Comparison of ENCODE assay signal across 8 cellular contexts in the genomic region with DNA sequence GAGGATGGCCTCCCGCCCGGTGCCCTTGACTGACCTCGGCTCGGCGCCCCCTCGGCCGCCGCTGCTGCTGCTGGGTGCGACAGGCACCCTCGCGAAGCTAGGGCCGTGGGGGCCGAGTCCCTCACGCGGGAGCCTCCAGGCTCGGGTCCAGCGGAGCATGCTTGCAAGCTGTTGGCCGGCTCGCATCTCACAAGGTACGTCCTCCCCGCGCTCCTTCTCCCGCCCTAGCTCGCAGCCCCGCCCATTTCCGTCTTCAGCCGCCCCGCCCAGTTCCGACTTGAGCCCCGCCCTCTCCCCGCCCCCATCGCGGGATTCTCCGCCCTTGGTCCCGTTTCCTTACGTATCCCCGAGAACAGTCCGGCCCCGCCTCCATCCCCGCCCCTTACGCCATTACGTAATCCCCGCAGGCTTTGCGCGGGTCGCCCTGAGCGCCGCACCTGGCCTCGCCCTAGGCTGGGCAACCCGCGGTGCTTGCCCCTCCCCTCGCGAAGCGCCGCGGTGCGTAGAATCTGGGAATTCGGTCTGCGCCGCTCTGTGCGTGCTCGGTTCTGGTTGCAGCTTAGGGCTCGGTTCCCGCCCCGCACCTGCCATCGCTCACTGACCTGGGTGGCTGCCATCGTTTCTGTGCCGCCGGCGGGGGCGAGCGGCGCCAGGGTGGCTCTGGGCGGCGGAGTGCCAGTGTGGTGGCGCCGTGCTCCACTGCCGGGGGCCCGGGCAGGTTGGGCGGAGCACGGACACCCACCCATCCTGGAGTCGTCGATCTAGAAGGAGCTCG. TPM values are rescaled to one million over a fixed set of nuclear protein-coding genes. Genes with fewer than 3 reads are reported as not detected.
A peak's percentile ranks its signal among the peaks of the same experiment; 100 is the strongest.
DNase-seq lines count a peak whose midpoint lies in the region; ATAC-seq, FAIRE-seq and TF ChIP-seq lines count a peak whose summit lies in the region.

A gene with protein sequence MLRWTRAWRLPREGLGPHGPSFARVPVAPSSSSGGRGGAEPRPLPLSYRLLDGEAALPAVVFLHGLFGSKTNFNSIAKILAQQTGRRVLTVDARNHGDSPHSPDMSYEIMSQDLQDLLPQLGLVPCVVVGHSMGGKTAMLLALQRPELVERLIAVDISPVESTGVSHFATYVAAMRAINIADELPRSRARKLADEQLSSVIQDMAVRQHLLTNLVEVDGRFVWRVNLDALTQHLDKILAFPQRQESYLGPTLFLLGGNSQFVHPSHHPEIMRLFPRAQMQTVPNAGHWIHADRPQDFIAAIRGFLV (minus strand): TSS at position 191 of the 775 bp plus-strand sequence. CDS start 32 bp downstream, at position 159.

- H3K9ac ChIP-seq in Loucy (ENCODE audit: low read depth, low read length, poor library complexity, severe bottlenecking) = peak within 1 kb of the TSS; percentile 81

- intact Hi-C loops in activated T-helper 2 cell treated with anti-CD3 and anti-CD28 coated beads, Interferon-gamma antibody, Interleukin-2, Interleukin-4, amounts not matched to agents 10 μg/mL and 5 μg/mL and 100 μg/mL, durations not matched to agents 14 hours and 24 hours and 36 hours (cut with micrococcal nuclease) = loop anchor here (1.0 to 2.0 kb wide), 6 partner anchors 20 to 344 kb away; a partner anchor contains a TSS
- intact Hi-C loops in natural killer cell (cut with micrococcal nuclease) = loop anchor here (1.0 to 5.0 kb wide), 4 partner anchors 20 to 160 kb away; a partner anchor contains a TSS

- H3K4me3 ChIP-seq in Loucy (ENCODE audit: low read length, poor library complexity, severe bottlenecking) = peak within 1 kb of the TSS; percentile 87
- peak within 1 kb of the TSS; percentile 51 for H3K4me3 ChIP-seq in RWPE2 (ENCODE audit: severe bottlenecking)
- peak within 1 kb of the TSS; percentile 77 for H3K4me3 ChIP-seq in fibroblast of mammary gland (ENCODE audit: control insufficient read depth, low read depth, low read length)

- peak; percentile 64 for ATAC-seq in RWPE2 (ENCODE audit: low read depth)
- ATAC-seq in natural killer cell = peak; percentile 86 to 96 (median 90)

- H3K4me1 Mint-ChIP-seq in activated T-helper 2 cell treated with anti-CD3 and anti-CD28 coated beads, Interferon-gamma antibody, Interleukin-2, Interleukin-4, amounts not matched to agents 10 μg/mL and 5 μg/mL and 100 μg/mL, durations not matched to agents 14 hours and 24 hours and 36 hours (ENCODE audit: low read depth) = peaks cover 10% of the 10 kb centered on the region
- peaks cover 15 to 30% of the 10 kb centered on the region in 2 donors for H3K4me1 Mint-ChIP-seq in natural killer cell

- no peaks in the 10 kb centered on the region for H4K20me1 ChIP-seq in Loucy (ENCODE audit: insufficient read depth, low read length, poor library complexity, severe bottlenecking)

- peak within 1 kb of the TSS; percentile 92 for H3K27ac Mint-ChIP-seq in activated T-helper 2 cell treated with anti-CD3 and anti-CD28 coated beads, Interferon-gamma antibody, Interleukin-2, Interleukin-4, amounts not matched to agents 10 μg/mL and 5 μg/mL and 100 μg/mL, durations not matched to agents 14 hours and 24 hours and 36 hours
- peak within 1 kb of the TSS; percentile 81 to 93 for H3K27ac Mint-ChIP-seq in natural killer cell

- peaks cover 6% of the 10 kb centered on the region for H3K36me3 Mint-ChIP-seq in activated T-helper 2 cell treated with anti-CD3 and anti-CD28 coated beads, Interferon-gamma antibody, Interleukin-2, Interleukin-4, amounts not matched to agents 10 μg/mL and 5 μg/mL and 100 μg/mL, durations not matched to agents 14 hours and 24 hours and 36 hours (ENCODE audit: low read depth)
- H3K36me3 Mint-ChIP-seq in natural killer cell = no peaks in the 10 kb centered on the region

- peak within 1 kb of the TSS; percentile 99 for H2AFZ ChIP-seq in Loucy (ENCODE audit: low read length)

- H3K36me3 ChIP-seq in Loucy (ENCODE audit: insufficient read depth, low read length) (no peaks in the 10 kb centered on the region), RWPE2 (ENCODE audit: low read depth) (peaks cover 13% of the 10 kb centered on the region)

- H3K4me1 ChIP-seq in Loucy (ENCODE audit: insufficient read depth, low read length, poor library complexity, severe bottlenecking) (peaks cover 13% of the 10 kb centered on the region), RWPE2 (ENCODE audit: insufficient read depth, poor library complexity, severe bottlenecking) (no peaks in the 10 kb centered on the region)

- H3K9me3 Mint-ChIP-seq in activated T-helper 2 cell treated with anti-CD3 and anti-CD28 coated beads, Interferon-gamma antibody, Interleukin-2, Interleukin-4, amounts not matched to agents 10 μg/mL and 5 μg/mL and 100 μg/mL, durations not matched to agents 14 hours and 24 hours and 36 hours = no peaks in the 10 kb centered on the region
- no peaks in the 10 kb centered on the region for H3K9me3 Mint-ChIP-seq in natural killer cell

- H3F3A ChIP-seq in Loucy (ENCODE audit: low read depth) = no peaks in the 10 kb centered on the region

- no peak for TF ChIP-seq CTCF in Loucy (conservative IDR thresholded peaks at IDR 0.05; ENCODE audit: low read length)
- no peak for TF ChIP-seq CTCF in RWPE2 (IDR thresholded peaks at IDR 0.05; ENCODE audit: poor library complexity, severe bottlenecking)
- TF ChIP-seq CTCF in fibroblast of mammary gland (conservative IDR thresholded peaks at IDR 0.05; ENCODE audit: control insufficient read depth, insufficient read depth, low read depth, low read length) = no peak
- TF ChIP-seq CTCF in natural killer cell (IDR thresholded peaks at IDR 0.05) = no peak

- peak within 1 kb of the TSS; percentile 93 for H3K4me3 Mint-ChIP-seq in activated T-helper 2 cell treated with anti-CD3 and anti-CD28 coated beads, Interferon-gamma antibody, Interleukin-2, Interleukin-4, amounts not matched to agents 10 μg/mL and 5 μg/mL and 100 μg/mL, durations not matched to agents 14 hours and 24 hours and 36 hours (ENCODE audit: low read depth)
- peak within 1 kb of the TSS; percentile 89 for H3K4me3 Mint-ChIP-seq in natural killer cell

- H3K79me2 ChIP-seq in Loucy (ENCODE audit: insufficient read depth, low read length) = no peaks in the 10 kb centered on the region

- peaks cover 3% of the 10 kb centered on the region for H3K27me3 Mint-ChIP-seq in activated T-helper 2 cell treated with anti-CD3 and anti-CD28 coated beads, Interferon-gamma antibody, Interleukin-2, Interleukin-4, amounts not matched to agents 10 μg/mL and 5 μg/mL and 100 μg/mL, durations not matched to agents 14 hours and 24 hours and 36 hours (ENCODE audit: low read depth)
- no peaks in the 10 kb centered on the region for H3K27me3 Mint-ChIP-seq in natural killer cell (ENCODE audit: low read depth in 2 of 2)

- no peaks in the 10 kb centered on the region for H3K9me2 ChIP-seq in Loucy (replicated peaks; ENCODE audit: low read depth, low read length)

- no peak for FAIRE-seq in H54 (lab: Jason Lieb, UNC)

- peak within 1 kb of the TSS; percentile 76 for H3K27ac ChIP-seq in RWPE2 (ENCODE audit: poor library complexity, severe bottlenecking)

- TF ChIP-seq POLR2A in H54 (IDR thresholded peaks at IDR 0.05; ENCODE audit: low read depth, low read length) = peak; percentile 79

- DNase-seq in EL (peak; percentile 92), H54 (ENCODE audit: insufficient read length, low spot score) (peak; percentile 86), RWPE2 (ENCODE audit: low spot score) (peak; percentile 92), fibroblast of mammary gland (ENCODE audit: low read depth) (peak; percentile 91), natural killer cell (peak; percentile 96)
- peak; percentile 97 for DNase-seq in activated T-helper 2 cell treated with anti-CD3 and anti-CD28 coated beads, Interferon-gamma antibody, Interleukin-2, Interleukin-4, amounts not matched to agents 10 μg/mL and 5 μg/mL and 100 μg/mL, durations not matched to agents 14 hours and 24 hours and 36 hours (ENCODE audit: low spot score)
- DNase-seq in stimulated activated naive CD4-positive, alpha-beta T cell (lab: John Stamatoyannopoulos, UW) = peak; percentile 93 to 98 (median 98)

- H3K27me3 ChIP-seq in Loucy (ENCODE audit: insufficient read depth, low read length, poor library complexity, severe bottlenecking) (no peaks in the 10 kb centered on the region), RWPE2 (ENCODE audit: insufficient read depth, poor library complexity, severe bottlenecking) (no peaks in the 10 kb centered on the region)

- H3K4me2 ChIP-seq in Loucy (ENCODE audit: low read depth, low read length, poor library complexity, severe bottlenecking) = peak within 1 kb of the TSS; percentile 78

- no peaks in the 10 kb centered on the region for H3K9me3 ChIP-seq in Loucy (ENCODE audit: insufficient read depth, low read depth, low read length)
- no peaks in the 10 kb centered on the region for H3K9me3 ChIP-seq in RWPE2 (ENCODE audit: severe bottlenecking)

RNA-seq across cellular contexts. Expression of the gene that starts here (rescaled TPM):
- total RNA-seq in activated T-helper 2 cell treated with anti-CD3 and anti-CD28 coated beads, Interferon-gamma antibody, Interleukin-2, Interleukin-4, amounts not matched to agents 10 μg/mL and 5 μg/mL and 100 μg/mL, durations not matched to agents 14 hours and 24 hours and 36 hours = 17.3 and 18.2 TPM in 2 replicates
- total RNA-seq in natural killer cell = 10 to 100 TPM; 14.7 to 23.7 (median 20.0) TPM

Comparison
In these comparisons a context has a peak if more than half of its experiments do, and no peak if none do; other contexts are left out.
1. Peak in every context shown above with its lines: DNase-seq, ATAC-seq, H3K4me3 ChIP-seq and H3K27ac ChIP-seq.